In genomic region chr12:123532808-123533649, GRCh38 we compare ENCODE assay signal across 8 cellular contexts. TPM values are rescaled to one million over a fixed set of nuclear protein-coding genes. Genes with fewer than 3 reads are reported as not detected.
DNase-seq lines count a peak whose midpoint lies in the region; ATAC-seq and TF ChIP-seq lines count a peak whose summit lies in the region.

No MANE protein-coding gene starts in this region.

- peak overlapping the region; percentile 67 for H2AK5ac ChIP-seq in trophoblast cell (ENCODE audit: low read length)

- H3K27me3 ChIP-seq in MG63 (no peaks in the 10 kb centered on the region), left ventricle myocardium inferior (ENCODE audit: low read depth) (no peaks in the 10 kb centered on the region), trophoblast cell (ENCODE audit: insufficient read depth, low read length) (no peaks in the 10 kb centered on the region)

- H2BK120ac ChIP-seq in trophoblast cell (ENCODE audit: insufficient read depth, low read length, poor library complexity): peak overlapping the region; percentile 27

- ATAC-seq in GM18511 (IDR thresholded peaks at IDR 0.05; ENCODE audit: unreplicated experiment) (peak; percentile 25), GM18870 (IDR thresholded peaks at IDR 0.05; ENCODE audit: unreplicated experiment) (no peak)

- H3K14ac ChIP-seq in trophoblast cell (ENCODE audit: low read length): peak overlapping the region; percentile 78

- H3K4ac ChIP-seq in trophoblast cell (ENCODE audit: low read depth, low read length): peak overlapping the region; percentile 41

- peak overlapping the region; percentile 78 for H2BK5ac ChIP-seq in trophoblast cell (ENCODE audit: low read depth, low read length, poor library complexity)

- H2BK12ac ChIP-seq in trophoblast cell (ENCODE audit: low read length): peak overlapping the region; percentile 1

- H3K9me3 ChIP-seq in MG63: no peaks in the 10 kb centered on the region
- no peaks in the 10 kb centered on the region for H3K9me3 ChIP-seq in left ventricle myocardium inferior (replicated peaks)
- no peaks in the 10 kb centered on the region for H3K9me3 ChIP-seq in trophoblast cell (ENCODE audit: insufficient read depth, low read depth, low read length)

- H3K4me3 ChIP-seq in MG63 (peak overlapping the region; percentile 78), left ventricle myocardium inferior (peak overlapping the region; percentile 89), trophoblast cell (ENCODE audit: low read depth, low read length) (peak overlapping the region; percentile 85)

- DNase-seq in MG63: peak; percentile 53
- DNase-seq in left ventricle myocardium inferior: peak; percentile 42
- peak; percentile 64 to 65 for DNase-seq in trophoblast cell
- no peak for DNase-seq in stimulated activated naive CD4-positive, alpha-beta T cell treated with Interleukin-2 at 50 U/mL for 16 hours (lab: John Stamatoyannopoulos, UW)
- DNase-seq in NCI-H2081 treated with DMSO at 0.1 percent for 48 hours (lab: John Stamatoyannopoulos, UW): no peak

- peak overlapping the region; percentile 91 for H3K4me2 ChIP-seq in trophoblast cell (ENCODE audit: low read length)

- peaks cover 29% of the 10 kb centered on the region for H3K36me3 ChIP-seq in MG63
- H3K36me3 ChIP-seq in left ventricle myocardium inferior: peaks cover 13% of the 10 kb centered on the region
- H3K36me3 ChIP-seq in trophoblast cell (ENCODE audit: control insufficient read depth in 1 of 2, insufficient read depth in 2 of 2, low read length in 2 of 2): peaks cover 6 to 11% of the 10 kb centered on the region in 2 experiments

- H3K79me1 ChIP-seq in trophoblast cell (ENCODE audit: low read length): peaks cover 12% of the 10 kb centered on the region

- no peak overlapping the region for H3K23ac ChIP-seq in trophoblast cell (ENCODE audit: low read length)

- H3K4me1 ChIP-seq in left ventricle myocardium inferior: peaks cover 52% of the 10 kb centered on the region
- peaks cover 5 to 18% of the 10 kb centered on the region in 2 experiments for H3K4me1 ChIP-seq in trophoblast cell (ENCODE audit: control insufficient read depth in 1 of 2, insufficient read depth in 2 of 2, low read length in 2 of 2)

- H3K9ac ChIP-seq in trophoblast cell (ENCODE audit: low read length): peak overlapping the region; percentile 42

- WGBS in trophoblast cell (ENCODE audit: extremely low coverage, insufficient coverage, insufficient read length): no CpG with 5 or more reads among the region's 79 CpGs

- TF ChIP-seq CTCF in left ventricle myocardium inferior (IDR thresholded peaks at IDR 0.05; ENCODE audit: borderline replicate concordance): no peak

- H3K79me2 ChIP-seq in trophoblast cell (ENCODE audit: control insufficient read depth, insufficient read depth, low read length, poor library complexity): peaks cover 8% of the 10 kb centered on the region

- peak overlapping the region; percentile 77 for H3K18ac ChIP-seq in trophoblast cell (ENCODE audit: low read length)

- H2AFZ ChIP-seq in trophoblast cell (ENCODE audit: insufficient read depth, low read length, poor library complexity): peak overlapping the region; percentile 68

- H3K27ac ChIP-seq in angular gyrus (ENCODE audit: low read depth, low read length) (peak overlapping the region; percentile 74), left ventricle myocardium inferior (replicated peaks) (peak overlapping the region; percentile 98), trophoblast cell (ENCODE audit: low read depth, low read length) (peak overlapping the region; percentile 64)

- intact Hi-C loops in left ventricle myocardium inferior (cut with micrococcal nuclease): no loop called here

- H4K8ac ChIP-seq in trophoblast cell (ENCODE audit: low read depth, low read length): peak overlapping the region; percentile 85

- H4K91ac ChIP-seq in trophoblast cell (ENCODE audit: low read depth, low read length): peak overlapping the region; percentile 62

- H4K12ac ChIP-seq in trophoblast cell (ENCODE audit: low read depth, low read length): peak overlapping the region; percentile 45

RNA-seq across cellular contexts. Expression of gene RILPL1, which starts 0.5 kb away (rescaled TPM):
- 24.2 and 31.4 TPM in 2 replicates for total RNA-seq in MG63 (2014; rRNA removed; shearing (Covaris generic); ENCODE audit: low replicate concordance)
- 89.7 TPM for total RNA-seq in left ventricle myocardium inferior
- polyA plus RNA-seq in trophoblast cell (2013): 37.6 TPM in 2 replicates

RNA-seq across cellular contexts. Expression of gene TMED2, which starts 51.3 kb away (rescaled TPM):
- 395 and 529 TPM in 2 replicates for total RNA-seq in MG63 (2014; rRNA removed; shearing (Covaris generic); ENCODE audit: low replicate concordance)
- 152 TPM for total RNA-seq in left ventricle myocardium inferior
- 269 and 271 TPM in 2 replicates for polyA plus RNA-seq in trophoblast cell (2013)

Comparison
In these comparisons a context has a peak if more than half of its experiments do, and no peak if none do; other contexts are left out.
1. DNase-seq: peak in MG63 (single experiment), left ventricle myocardium inferior (single experiment) and trophoblast cell (2 of 2); none in stimulated activated naive CD4-positive, alpha-beta T cell treated with Interleukin-2 at 50 U/mL for 16 hours (single experiment) and NCI-H2081 treated with DMSO at 0.1 percent for 48 hours (single experiment).
2. Peak in every context shown above with its lines, with median percentiles within 50 percentile points of each other: H3K4me3 ChIP-seq and H3K27ac ChIP-seq.